Comparison of ENCODE assay signal across 11 cellular contexts in genomic region chr9:110744753-110745522, GRCh38.
DNase-seq lines count a peak whose midpoint lies in the region; ATAC-seq, FAIRE-seq and TF ChIP-seq lines count a peak whose summit lies in the region.
"Had no signal": no experiment of that assay in that cellular context is flagged by ENCODE, and none has a peak within 500 bp of the region (broad histone marks: within the 10 kb centered on the region; RNA-seq: fewer than 3 reads in every experiment).

No MANE protein-coding gene starts in this region.

- peak; percentile 96 to 97 for ATAC-seq in A549
- no peak for ATAC-seq in HG02588 (IDR thresholded peaks at IDR 0.05; ENCODE audit: unreplicated experiment)
- ATAC-seq: CD8-positive, alpha-beta T cell had no signal

- peak; percentile 81 to 92; a peak in 3 of 5 replicates for TF ChIP-seq EP300 in A549 (IDR thresholded peaks at IDR 0.05)

- peak; percentile 96 for FAIRE-seq in A549 (lab: Jason Lieb, UNC)

- 5% methylated on average over 4 of the region's 4 CpGs for WGBS in A549 (ENCODE audit: missing lambda C conversion rate)

- H3K9ac ChIP-seq in mucosa of rectum (ENCODE audit: low read depth in 1 of 2, low read length in 2 of 2): no peak overlapping the region

- peak overlapping the region; percentile 61 for H3K4me2 ChIP-seq in A549

- no peaks in the 10 kb centered on the region for H3K27me3 ChIP-seq in mucosa of rectum (ENCODE audit: control insufficient read depth in 2 of 2, insufficient read depth in 2 of 2, low read length in 2 of 2)

- POLR2A ChIA-PET in A549 (lab: Yijun Ruan, JAX): interaction anchor here (1.1 kb wide), 1 partner anchor 167 kb away, joined by 9 read pairs; no protein-coding TSS in a partner anchor

- H3K36me3 ChIP-seq in mucosa of rectum (ENCODE audit: control insufficient read depth in 2 of 2, insufficient read depth in 2 of 2, low read length in 2 of 2): no peaks in the 10 kb centered on the region

- H3K27ac ChIP-seq in A549: peak overlapping the region; percentile 79 to 85
- H3K27ac ChIP-seq in epithelial cell of prostate: peak overlapping the region; percentile 91
- peak overlapping the region; percentile 17 to 47 for H3K27ac ChIP-seq in mucosa of rectum (ENCODE audit: low read depth in 2 of 2, low read length in 2 of 2)

- peaks cover 8% of the 10 kb centered on the region; the same call in 2 of the 3 replicates for H3K9me3 ChIP-seq in A549
- no peaks in the 10 kb centered on the region for H3K9me3 ChIP-seq in mucosa of rectum (ENCODE audit: control insufficient read depth in 2 of 2, low read length in 2 of 2)

- TF ChIP-seq POLR2A in A549 (IDR thresholded peaks at IDR 0.05; ENCODE audit: low read length): no peak

- CTCF ChIA-PET in A549 (lab: Yijun Ruan, JAX): interaction anchor here (0.7 to 1.1 kb wide), 2 partner anchors 8 to 91 kb away, joined by 3 to 4 read pairs; no protein-coding TSS in a partner anchor

- H3K4me1 ChIP-seq in A549 (peaks cover 45% of the 10 kb centered on the region), mucosa of rectum (ENCODE audit: control insufficient read depth in 2 of 2, insufficient read depth in 2 of 2, low read length in 2 of 2) (no peaks in the 10 kb centered on the region)

- no peak overlapping the region for H3K4me3 ChIP-seq in A549
- no peak overlapping the region for H3K4me3 ChIP-seq in mucosa of rectum (ENCODE audit: low read length in 2 of 2)

- TF ChIP-seq RAD21 in A549 (conservative IDR thresholded peaks at IDR 0.05 in 1 of 2, IDR thresholded peaks at IDR 0.05 in 1 of 2): peak; percentile 30 to 76

- peak; percentile 67 to 89 for DNase-seq in A549 (ENCODE audit: low read depth in 1 of 2, low spot score in 1 of 2)
- DNase-seq in LoVo (ENCODE audit: low spot score): peak; percentile 78
- DNase-seq in epithelial cell of prostate (ENCODE audit: low read depth, low spot score): peak; percentile 84
- no peak for DNase-seq in NCI-H2171 treated with DMSO at 0.1 percent for 48 hours (lab: John Stamatoyannopoulos, UW)
- no peak for DNase-seq in NCI-H1694 (lab: John Stamatoyannopoulos, UW)
- no peak for DNase-seq in NOMO-1 treated with dmso at 0.1 percent for 144 hours (lab: John Stamatoyannopoulos, UW; ENCODE audit: unreplicated experiment)
- DNase-seq: CD8-positive, alpha-beta T cell; naive B cell; NCI-H526 had no signal

- TF ChIP-seq CTCF in A549 (IDR thresholded peaks at IDR 0.05): no peak

TF ChIP-seq in A549, 52 proteins besides CTCF, POLR2A, EP300 and RAD21:
- TF ChIP-seq ELK1 (IDR thresholded peaks at IDR 0.05; ENCODE audit: low read depth, low read length): no peak
- TF ChIP-seq RFX5 (IDR thresholded peaks at IDR 0.05): no peak
- peak; percentile 90 to 97 for TF ChIP-seq JUN (IDR thresholded peaks at IDR 0.05)
- peak; percentile 81; the same call in 1 of the 3 replicates for TF ChIP-seq BCL3 (IDR thresholded peaks at IDR 0.05)
- TF ChIP-seq ESRRA (IDR thresholded peaks at IDR 0.05; ENCODE audit: borderline replicate concordance, low read length): no peak
- peak; percentile 81 to 86 for TF ChIP-seq CEBPB (IDR thresholded peaks at IDR 0.05)
- 0 out of 2 replicates have a peak, but pooled peaks have one; percentile 56 for TF ChIP-seq HES2 (IDR thresholded peaks at IDR 0.05)
- no peak for TF ChIP-seq USF2 (IDR thresholded peaks at IDR 0.05)
- TF ChIP-seq HEYL (CRISPR knock-in tag; IDR thresholded peaks at IDR 0.05): no peak
- TF ChIP-seq RCOR1 (IDR thresholded peaks at IDR 0.05; ENCODE audit: low read depth, low read length): no peak
- peak; percentile 99 for TF ChIP-seq JUNB (IDR thresholded peaks at IDR 0.05)
- no peak for TF ChIP-seq PHF8 (IDR thresholded peaks at IDR 0.05; ENCODE audit: borderline replicate concordance, low read depth)
- no peak for TF ChIP-seq HDAC2 (IDR thresholded peaks at IDR 0.05)
- no peak for TF ChIP-seq EHMT2 (IDR thresholded peaks at IDR 0.05; ENCODE audit: low read depth)
- TF ChIP-seq MAX (IDR thresholded peaks at IDR 0.05): peak; percentile 88
- TF ChIP-seq ZC3H11A (IDR thresholded peaks at IDR 0.05): no peak
- no peak for TF ChIP-seq EHF (CRISPR knock-in tag; IDR thresholded peaks at IDR 0.05)
- 0 out of 2 replicates have a peak, but pooled peaks have one; percentile 21 for TF ChIP-seq PBX3 (IDR thresholded peaks at IDR 0.05)
- TF ChIP-seq ZSCAN20 (CRISPR knock-in tag; IDR thresholded peaks at IDR 0.05): no peak
- peak; percentile 58; the same call in 2 of the 3 replicates for TF ChIP-seq SMC3 (IDR thresholded peaks at IDR 0.05)
- TF ChIP-seq FOSL2 (IDR thresholded peaks at IDR 0.05): peak; percentile 97
- TF ChIP-seq FOSL2 (CRISPR knock-in tag; IDR thresholded peaks at IDR 0.05): peak; percentile 98
- TF ChIP-seq TFCP2L1 (CRISPR knock-in tag; IDR thresholded peaks at IDR 0.05): no peak
- no peak for TF ChIP-seq ATOH8 (CRISPR knock-in tag; IDR thresholded peaks at IDR 0.05; ENCODE audit: low read depth)
- no peak for TF ChIP-seq ZNF302 (CRISPR knock-in tag; IDR thresholded peaks at IDR 0.05)
- no peak for TF ChIP-seq FOXS1 (CRISPR knock-in tag; IDR thresholded peaks at IDR 0.05)
- TF ChIP-seq MYC (IDR thresholded peaks at IDR 0.05; ENCODE audit: borderline replicate concordance, low read length): no peak
- peak; percentile 91 for TF ChIP-seq GATA3 (IDR thresholded peaks at IDR 0.05; ENCODE audit: borderline replicate concordance)
- no peak for TF ChIP-seq SREBF2 (IDR thresholded peaks at IDR 0.05)
- TF ChIP-seq ZFP36 (IDR thresholded peaks at IDR 0.05; ENCODE audit: borderline replicate concordance, partially characterized antibody): no peak

Comparison
In these comparisons a context has a peak if more than half of its experiments do, and no peak if none do; other contexts are left out.
1. DNase-seq: peak in A549 (2 of 2), LoVo (single experiment) and epithelial cell of prostate (single experiment); none in NCI-H2171 treated with DMSO at 0.1 percent for 48 hours (single experiment), NCI-H1694 (single experiment) and NOMO-1 treated with dmso at 0.1 percent for 144 hours (single experiment).
2. H3K27ac ChIP-seq: peak in every context shown above with its lines; median percentile 91 in epithelial cell of prostate; 82 in A549; 32 in mucosa of rectum.